Comparison of ENCODE assay signal across 18 cellular contexts in the genomic region with DNA sequence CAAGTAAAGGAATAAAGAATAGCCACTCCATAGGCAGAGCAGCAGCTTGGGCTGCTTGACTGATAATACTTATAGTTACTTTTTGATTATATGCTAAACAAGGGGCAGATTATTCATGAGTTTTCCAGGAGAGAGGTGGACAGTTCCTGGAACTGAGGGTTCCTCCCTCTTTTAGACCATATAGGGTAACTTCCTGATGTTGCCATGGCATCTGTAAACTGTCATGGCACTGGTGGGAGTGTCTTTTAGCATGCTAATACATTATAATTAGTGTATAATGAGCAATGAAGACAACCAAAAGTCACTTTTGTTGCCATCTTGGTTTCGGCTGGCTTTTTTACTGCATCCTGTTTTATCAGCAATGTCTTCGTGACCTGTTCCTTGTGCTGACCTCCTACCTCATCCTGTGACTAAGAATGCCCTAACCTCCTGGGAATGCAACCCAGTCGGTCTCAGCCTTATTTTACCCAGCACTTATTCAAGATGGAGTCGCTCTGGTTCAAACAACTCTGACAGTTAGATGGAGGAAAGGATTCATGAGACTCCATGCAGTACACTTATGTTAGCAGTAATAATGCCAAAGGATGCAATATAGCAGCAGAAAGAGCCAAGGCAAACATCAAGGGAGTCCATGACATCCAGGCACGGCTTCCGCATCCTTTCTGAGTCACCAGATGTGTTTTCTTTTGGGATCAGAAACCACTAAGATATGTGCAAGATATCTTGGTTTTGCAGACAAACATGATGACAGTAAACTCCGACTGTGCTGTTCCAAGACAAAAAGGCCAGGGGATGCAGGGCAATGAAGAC. TPM values are rescaled to one million over a fixed set of nuclear protein-coding genes. Genes with fewer than 3 reads are reported as not detected.
DNase-seq lines count a peak whose midpoint lies in the region; ATAC-seq and TF ChIP-seq lines count a peak whose summit lies in the region.
"Had no signal": no experiment of that assay in that cellular context is flagged by ENCODE, and none has a peak within 500 bp of the region (broad histone marks: within the 10 kb centered on the region; RNA-seq: fewer than 3 reads in every experiment).

No MANE protein-coding gene starts in this region.

- no peak overlapping the region for H2AFZ ChIP-seq in mammary epithelial cell (ENCODE audit: low read depth, low read length)

- no peak overlapping the region for H3K4me3 ChIP-seq in BJ (ENCODE audit: low read depth, low read length)
- H3K4me3 ChIP-seq in MG63, result no peak overlapping the region
- H3K4me3 ChIP-seq in mammary epithelial cell (replicated peaks in 1 of 3; ENCODE audit: insufficient read depth in 1 of 3, low read depth in 2 of 3, low read length in 3 of 3), result no peak overlapping the region
- H3K4me3 ChIP-seq in mesodermal cell (ENCODE audit: extremely low read depth, insufficient read depth, low read length, poor library complexity, severe bottlenecking), result no peak overlapping the region

- CTCF ChIA-PET in BJ (lab: Yijun Ruan, JAX), result no interaction called here
- CTCF ChIA-PET in mammary epithelial cell (lab: Charles Lee; ENCODE audit: low non-redundant PET), result no interaction called here
- CTCF ChIA-PET in CD4-positive, alpha-beta T cell (lab: Charles Lee), result no interaction called here

- peak; percentile 34 for DNase-seq in BJ (ENCODE audit: low read depth)
- DNase-seq in MG63, result peak; percentile 80
- peak; percentile 64 for DNase-seq in mammary epithelial cell
- no peak for DNase-seq in GDM1 (lab: John Stamatoyannopoulos, UW)
- DNase-seq in CD4-positive, alpha-beta T cell, result no peak
- no peak for DNase-seq in globus pallidus (ENCODE audit: low spot score)
- DNase-seq: activated CD4-positive, alpha-beta T cell treated with anti-CD3 and anti-CD28 coated beads for 48 hours; CD8-positive, alpha-beta memory T cell; foreskin melanocyte; islet precursor cell; KBM-7; naive B cell; T-cell had no signal

- no peaks in the 10 kb centered on the region for H3K36me3 ChIP-seq in BJ (ENCODE audit: control insufficient read depth, insufficient read depth, low read length)
- H3K36me3 ChIP-seq in MG63, result no peaks in the 10 kb centered on the region
- no peaks in the 10 kb centered on the region for H3K36me3 ChIP-seq in mammary epithelial cell (ENCODE audit: insufficient read depth, low read length)
- no peaks in the 10 kb centered on the region for H3K36me3 ChIP-seq in mesodermal cell (ENCODE audit: control insufficient read depth, insufficient read depth, low read length)

- H3K4me1 Mint-ChIP-seq in CD4-positive, alpha-beta T cell (ENCODE audit: low read depth), result no peaks in the 10 kb centered on the region
- H3K4me1 Mint-ChIP-seq: CD8-positive, alpha-beta memory T cell; central memory CD8-positive, alpha-beta T cell; naive B cell; T-cell had no signal

- 80% methylated on average over 7 of the region's 7 CpGs for WGBS in mammary epithelial cell (ENCODE audit: low coverage, missing lambda C conversion rate)
- 83 to 93% methylated on average over 4 to 5 of the region's 7 CpGs for WGBS in mesodermal cell (ENCODE audit: insufficient coverage in 2 of 2), 2 experiments

- no peaks in the 10 kb centered on the region for H3K9me3 Mint-ChIP-seq in CD4-positive, alpha-beta T cell
- H3K9me3 Mint-ChIP-seq: activated T-helper 2 cell treated with anti-CD3 and anti-CD28 coated beads, Interferon-gamma antibody, Interleukin-2, Interleukin-4, amounts not matched to agents 10 μg/mL and 5 μg/mL and 100 μg/mL, durations not matched to agents 14 hours and 24 hours and 36 hours; central memory CD8-positive, alpha-beta T cell; T-cell had no signal

- peaks cover 5% of the 10 kb centered on the region for H3K9me3 ChIP-seq in MG63
- H3K9me3 ChIP-seq in mammary epithelial cell (replicated peaks; ENCODE audit: insufficient read depth, low read length), result no peaks in the 10 kb centered on the region
- peaks cover 10% of the 10 kb centered on the region for H3K9me3 ChIP-seq in mesodermal cell (ENCODE audit: control insufficient read depth, low read length)
- H3K9me3 ChIP-seq in CD4-positive, alpha-beta T cell (ENCODE audit: control insufficient read depth, low read length), result no peaks in the 10 kb centered on the region

- no peaks in the 10 kb centered on the region for H3K36me3 Mint-ChIP-seq in CD4-positive, alpha-beta T cell (ENCODE audit: low read depth)
- H3K36me3 Mint-ChIP-seq: T-cell had no signal

- no peaks in the 10 kb centered on the region for H3K79me2 ChIP-seq in mammary epithelial cell (ENCODE audit: insufficient read depth, low read length)

- no peak for ATAC-seq in CD4-positive, alpha-beta T cell (ENCODE audit: poor library complexity)
- ATAC-seq in HG03520 (IDR thresholded peaks at IDR 0.05; ENCODE audit: unreplicated experiment), result no peak
- ATAC-seq: sciatic nerve, T-cell had no signal

- no peak overlapping the region for H3K9ac ChIP-seq in mammary epithelial cell (ENCODE audit: insufficient read depth, low read length)

- no peak overlapping the region for H3K27ac Mint-ChIP-seq in CD4-positive, alpha-beta T cell
- H3K27ac Mint-ChIP-seq: activated T-helper 2 cell treated with anti-CD3 and anti-CD28 coated beads, Interferon-gamma antibody, Interleukin-2, Interleukin-4, amounts not matched to agents 10 μg/mL and 5 μg/mL and 100 μg/mL, durations not matched to agents 14 hours and 24 hours and 36 hours; CD8-positive, alpha-beta memory T cell; T-cell had no signal

- peaks cover 56% of the 10 kb centered on the region for H3K27me3 Mint-ChIP-seq in CD4-positive, alpha-beta T cell

- dilution Hi-C loops in mammary epithelial cell (cut with HindIII; ENCODE audit: low sequenced_read_pairs), result no loop called here

- H3K27me3 ChIP-seq in BJ (ENCODE audit: control insufficient read depth, insufficient read depth, low read length), result no peaks in the 10 kb centered on the region
- H3K27me3 ChIP-seq in MG63, result no peaks in the 10 kb centered on the region
- no peaks in the 10 kb centered on the region for H3K27me3 ChIP-seq in mammary epithelial cell (ENCODE audit: insufficient read depth, low read length)
- peaks cover 13% of the 10 kb centered on the region for H3K27me3 ChIP-seq in CD4-positive, alpha-beta T cell (ENCODE audit: control insufficient read depth, insufficient read depth, low read length)

- no peak overlapping the region for H3K4me3 Mint-ChIP-seq in CD4-positive, alpha-beta T cell
- H3K4me3 Mint-ChIP-seq: CD8-positive, alpha-beta memory T cell; central memory CD8-positive, alpha-beta T cell; naive B cell; T-cell had no signal

- no peaks in the 10 kb centered on the region for H4K20me1 ChIP-seq in mammary epithelial cell (ENCODE audit: insufficient read depth, low read length)

- no peak overlapping the region for H3K4me2 ChIP-seq in mammary epithelial cell (ENCODE audit: insufficient read depth, low read depth, low read length)

- no peak for TF ChIP-seq CTCF in BJ (IDR thresholded peaks at IDR 0.05; ENCODE audit: insufficient read depth, low read depth, low read length)
- no peak for TF ChIP-seq CTCF in mammary epithelial cell (conservative IDR thresholded peaks at IDR 0.05 in 1 of 2, IDR thresholded peaks at IDR 0.05 in 1 of 2; ENCODE audit: extremely low read depth in 1 of 2, insufficient read depth in 1 of 2, low read depth in 1 of 2, low read length in 2 of 2)
- TF ChIP-seq CTCF in CD4-positive, alpha-beta T cell (IDR thresholded peaks at IDR 0.05), result no peak

- H3K4me1 ChIP-seq in mammary epithelial cell (ENCODE audit: insufficient read depth, low read length), result no peaks in the 10 kb centered on the region
- peaks cover 15% of the 10 kb centered on the region for H3K4me1 ChIP-seq in mesodermal cell (ENCODE audit: control insufficient read depth, insufficient read depth, low read length, poor library complexity, severe bottlenecking)

- in situ Hi-C loops in mammary epithelial cell (cut with MboI; ENCODE audit: low sequenced_read_pairs in 2 of 2), result no loop called here

- no peak overlapping the region for H3K27ac ChIP-seq in mammary epithelial cell (ENCODE audit: insufficient read depth, low read depth, low read length)
- peak overlapping the region; percentile 83 for H3K27ac ChIP-seq in mesodermal cell (ENCODE audit: low read depth, low read length, severe bottlenecking)
- no peak overlapping the region for H3K27ac ChIP-seq in CD4-positive, alpha-beta T cell (ENCODE audit: low read depth, low read length)

- intact Hi-C loops in mammary epithelial cell (cut with micrococcal nuclease), result no loop called here
- intact Hi-C loops in CD4-positive, alpha-beta T cell (cut with DNase I, micrococcal nuclease), result no loop called here

- no TSS peak for BruUV-seq in mammary epithelial cell (replicated peaks; lab: Mats Ljungman, UMichigan)

- POLR2A ChIA-PET in BJ (lab: Charles Lee), result no interaction called here
- POLR2A ChIA-PET in CD4-positive, alpha-beta T cell (lab: Charles Lee), result no interaction called here

RNA-seq across cellular contexts. Expression of gene B4GALNT2, which starts 55.8 kb away (rescaled TPM):
- polyA plus RNA-seq in BJ (2011; rRNA removed) (0.05 and 0.12 TPM in 2 replicates), mammary epithelial cell (0.05 TPM)
- polyA minus RNA-seq in BJ (2011; rRNA and poly(A)+ RNA removed), result 0.05 TPM in 1 of 2 replicates, not detected in the other
- total RNA-seq in MG63 (2014; rRNA removed; shearing (Covaris generic); ENCODE audit: low replicate concordance), result 0.03 TPM in 1 of 2 replicates, not detected in the other
- total RNA-seq in mammary epithelial cell, result under 1 TPM; 0.14 to 0.17 TPM
- not detected for polyA minus RNA-seq in mammary epithelial cell
- polyA plus RNA-seq in mesodermal cell (2013, experiment 1 of 2), result not detected
- 0.15 TPM for polyA plus RNA-seq in mesodermal cell (2013, experiment 2 of 2)
- under 1 TPM; 0.06 to 0.16 TPM for total RNA-seq in CD4-positive, alpha-beta T cell
- total RNA-seq: activated T-helper 2 cell treated with anti-CD3 and anti-CD28 coated beads, Interferon-gamma antibody, Interleukin-2, Interleukin-4, amounts not matched to agents 10 μg/mL and 5 μg/mL and 100 μg/mL, durations not matched to agents 14 hours and 24 hours and 36 hours; CD8-positive, alpha-beta memory T cell had no signal
- polyA plus RNA-seq: CD8-positive, alpha-beta memory T cell had no signal

Comparison
In these comparisons a context has a peak if more than half of its experiments do, and no peak if none do; other contexts are left out.
1. DNase-seq: peak in BJ (single experiment), MG63 (single experiment) and mammary epithelial cell (single experiment); none in GDM1 (single experiment), CD4-positive, alpha-beta T cell (0 of 10) and globus pallidus (single experiment).